In the genomic region with DNA sequence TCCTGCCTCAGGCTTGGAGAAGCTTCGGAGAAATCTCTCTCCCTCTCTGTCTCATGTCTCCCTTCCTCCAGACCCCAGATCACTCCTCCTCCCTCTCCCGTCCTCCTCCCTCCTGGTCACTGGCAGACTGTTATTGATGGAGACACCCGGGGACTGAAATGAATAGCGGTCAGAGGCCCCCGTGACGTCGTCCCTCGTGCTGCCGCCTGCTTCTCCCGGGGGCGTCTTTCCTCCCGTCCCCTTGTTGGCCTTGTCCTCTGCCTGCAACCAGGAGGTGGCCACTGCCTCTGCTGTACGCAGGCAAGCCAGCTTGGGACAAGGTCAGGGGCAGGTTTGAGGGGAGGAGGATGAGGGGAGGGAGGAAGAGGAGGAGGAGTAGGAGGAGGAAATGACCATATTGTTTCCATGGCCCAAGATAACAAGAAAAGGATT, we compare ENCODE assay signal across 26 cellular contexts.
DNase-seq lines count a peak whose midpoint lies in the region; ATAC-seq, FAIRE-seq and TF ChIP-seq lines count a peak whose summit lies in the region.
"Had no signal": no experiment of that assay in that cellular context is flagged by ENCODE, and none has a peak within 500 bp of the region (broad histone marks: within the 10 kb centered on the region; RNA-seq: fewer than 3 reads in every experiment).

No MANE protein-coding gene starts in this region.

- no peaks in the 10 kb centered on the region for H3K9me1 ChIP-seq in endothelial cell of umbilical vein (replicated peaks; ENCODE audit: control insufficient read depth, extremely low read depth, insufficient read depth, low read length)

- H3K9me3 ChIP-seq in right lobe of liver (no peaks in the 10 kb centered on the region), HepG2 (ENCODE audit: low read length) (no peaks in the 10 kb centered on the region), endothelial cell of umbilical vein (replicated peaks; ENCODE audit: control insufficient read depth, insufficient read depth, low read length) (no peaks in the 10 kb centered on the region)

- H3K4me3 ChIP-seq in right lobe of liver (no peak overlapping the region), HepG2 (replicated peaks in 1 of 3; ENCODE audit: insufficient read depth in 1 of 3, low read depth in 2 of 3, low read length in 3 of 3) (no peak overlapping the region), endothelial cell of umbilical vein (replicated peaks in 1 of 3; ENCODE audit: insufficient read depth in 1 of 3, low read depth in 1 of 3, low read length in 3 of 3) (no peak overlapping the region)

- no peak overlapping the region for H2AFZ ChIP-seq in HepG2 (ENCODE audit: low read length)
- no peak overlapping the region for H2AFZ ChIP-seq in endothelial cell of umbilical vein (ENCODE audit: low read depth, low read length)

- WGBS in right lobe of liver (ENCODE audit: insufficient coverage, low coverage, low lambda C conversion rate, missing lambda C conversion rate): 2% methylated on average over 13 of the region's 13 CpGs
- under 1% methylated on average over 13 of the region's 13 CpGs for WGBS in HepG2 (ENCODE audit: low lambda C conversion rate)

- CTCF ChIA-PET in HepG2 (lab: Yijun Ruan, JAX; ENCODE audit: low intra/inter-chr PET ratio, low total read pairs): no interaction called here
- CTCF ChIA-PET in endothelial cell of umbilical vein (lab: Charles Lee): interaction anchor here (1.4 kb wide), 1 partner anchor 50 kb away, joined by 3 read pairs; no protein-coding TSS in a partner anchor

- TF ChIP-seq EP300 in HepG2 (IDR thresholded peaks at IDR 0.05; ENCODE audit: low read depth in 2 of 2, low read length in 2 of 2) (no peak), HepG2 (CRISPR knock-in tag; IDR thresholded peaks at IDR 0.05; ENCODE audit: borderline replicate concordance) (no peak)

- H3K27me3 Mint-ChIP-seq in neural crest cell (ENCODE audit: low read depth) (peaks cover 82% of the 10 kb centered on the region), CD14-positive monocyte (ENCODE audit: low read depth in 3 of 3) (peaks cover 55 to 63% (median 60%) of the 10 kb centered on the region in 3 donors)

- H3K9me3 Mint-ChIP-seq in neural crest cell (no peaks in the 10 kb centered on the region), CD14-positive monocyte (peaks cover 0 to 7% (median 3%) of the 10 kb centered on the region in 7 donors)
- H3K9me3 Mint-ChIP-seq: activated CD4-positive, alpha-beta memory T cell treated with anti-CD3 and anti-CD28 coated beads for 36 hours; activated naive CD4-positive, alpha-beta T cell treated with anti-CD3 and anti-CD28 coated beads for 36 hours; activated T-cell treated with anti-CD3 and anti-CD28 coated beads, Interleukin-2, amount 50 U/mL, for 72 hours; CD8-positive, alpha-beta T cell had no signal

- no peaks in the 10 kb centered on the region for H4K20me1 ChIP-seq in HepG2 (ENCODE audit: insufficient read depth, low read length)
- no peaks in the 10 kb centered on the region for H4K20me1 ChIP-seq in endothelial cell of umbilical vein (replicated peaks; ENCODE audit: control insufficient read depth, extremely low read depth, insufficient read depth, low read length)

- H3K79me2 ChIP-seq in HepG2 (ENCODE audit: insufficient read depth, low read length) (no peaks in the 10 kb centered on the region), endothelial cell of umbilical vein (ENCODE audit: control insufficient read depth, insufficient read depth, low read length) (no peaks in the 10 kb centered on the region)

- in situ Hi-C loops in HepG2 (cut with HindIII; ENCODE audit: extremely low pct_ligation_motif_present, low pct_unique_long_range_greater_than_20kb): loop anchor here (25.0 kb wide), 1 partner anchor 550 kb away; no protein-coding TSS in a partner anchor

- dilution Hi-C loops in endothelial cell of umbilical vein (cut with MboI; ENCODE audit: extremely low pct_ligation_motif_present, low sequenced_read_pairs): no loop called here

- intact Hi-C loops in right lobe of liver (cut with DNase I): loop anchor here in 1 of 2 donors (10.0 kb wide), 1 partner anchor 47 kb away; no protein-coding TSS in a partner anchor
- intact Hi-C loops in HepG2 (cut with micrococcal nuclease; ENCODE audit: unreplicated experiment): loop anchor here (10.0 kb wide), 1 partner anchor 103 kb away; no protein-coding TSS in a partner anchor
- intact Hi-C loops in endothelial cell of umbilical vein (cut with micrococcal nuclease): no loop called here
- intact Hi-C loops in CD14-positive monocyte (cut with micrococcal nuclease): no loop called here

- H3K4me1 ChIP-seq in right lobe of liver: no peaks in the 10 kb centered on the region
- H3K4me1 ChIP-seq in HepG2 (ENCODE audit: insufficient read depth, low read length): no peaks in the 10 kb centered on the region
- H3K4me1 ChIP-seq in endothelial cell of umbilical vein (ENCODE audit: control insufficient read depth, extremely low read depth, insufficient read depth, low read length): peaks cover 8% of the 10 kb centered on the region

- TF ChIP-seq RAD21 in HepG2 (CRISPR knock-in tag; IDR thresholded peaks at IDR 0.05): no peak

- H3K4me2 ChIP-seq in HepG2 (ENCODE audit: low read depth, low read length): no peak overlapping the region
- peak overlapping the region; percentile 8 for H3K4me2 ChIP-seq in endothelial cell of umbilical vein (ENCODE audit: insufficient read depth, low read length)

- DNase-seq in right lobe of liver: peak in 1 of 3 donors; percentile 34
- no peak for DNase-seq in HepG2 (ENCODE audit: low spot score)
- DNase-seq in endothelial cell of umbilical vein (ENCODE audit: low read depth, low spot score): peak; percentile 41
- DNase-seq in neural crest cell (ENCODE audit: low read depth, low spot score): no peak
- no peak for DNase-seq in CD14-positive monocyte (ENCODE audit: low spot score)
- DNase-seq in NCI-H510A treated with DMSO at 0.1 percent for 48 hours (lab: John Stamatoyannopoulos, UW): no peak
- DNase-seq: activated CD4-positive, alpha-beta memory T cell treated with anti-CD3 and anti-CD28 coated beads for 36 hours; activated CD4-positive, alpha-beta T cell treated with anti-CD3 and anti-CD28 coated beads for 1 hour; activated naive CD4-positive, alpha-beta T cell treated with anti-CD3 and anti-CD28 coated beads for 36 hours; activated T-cell treated with anti-CD3 and anti-CD28 coated beads, Interleukin-2, amount 50 U/mL, for 72 hours; CD8-positive, alpha-beta T cell; cerebellar nuclear complex; islet precursor cell; KBM-7; naive B cell; NCI-H1092 treated with DMSO at 0.1 percent for 48 hours; NCI-H187; NCI-H2171; NCI-H526 treated with DMSO at 0.1 percent for 48 hours; occipital lobe; PC-3; small intestine; stimulated activated naive CD4-positive, alpha-beta T cell had no signal

- no peak overlapping the region for H3K9ac ChIP-seq in HepG2 (ENCODE audit: insufficient read depth, low read depth, low read length)
- no peak overlapping the region for H3K9ac ChIP-seq in endothelial cell of umbilical vein (replicated peaks; ENCODE audit: extremely low read depth, insufficient read depth, low read length)

- peak in 3 of 4 donors; percentile 44 to 77 (median 50) for ATAC-seq in right lobe of liver
- no peak for ATAC-seq in HepG2
- no peak for ATAC-seq in HG02884 (IDR thresholded peaks at IDR 0.05; ENCODE audit: unreplicated experiment)
- ATAC-seq: activated T-cell treated with anti-CD3 and anti-CD28 coated beads, Interleukin-2, amount 50 U/mL, for 72 hours; CD8-positive, alpha-beta T cell; PC-3 had no signal

- POLR2A ChIA-PET in HepG2 (lab: Yijun Ruan, JAX): no interaction called here
- POLR2A ChIA-PET in endothelial cell of umbilical vein (lab: Charles Lee): no interaction called here

- H3K27ac ChIP-seq in right lobe of liver: no peak overlapping the region
- no peak overlapping the region for H3K27ac ChIP-seq in HepG2 (ENCODE audit: extremely low read length, insufficient read depth, low read length)
- H3K27ac ChIP-seq in endothelial cell of umbilical vein (ENCODE audit: insufficient read depth, low read depth, low read length): no peak overlapping the region

- TF ChIP-seq CTCF in right lobe of liver (IDR thresholded peaks at IDR 0.05): no peak
- no peak for TF ChIP-seq CTCF in HepG2 (CRISPR knock-in tag; IDR thresholded peaks at IDR 0.05)
- no peak for TF ChIP-seq CTCF in endothelial cell of umbilical vein (IDR thresholded peaks at IDR 0.05; ENCODE audit: extremely low read depth in 1 of 2, insufficient read depth in 1 of 2, low read depth in 1 of 2, low read length in 2 of 2)
- TF ChIP-seq CTCF in neural crest cell (conservative IDR thresholded peaks at IDR 0.05): no peak
- no peak for TF ChIP-seq CTCF in CD14-positive monocyte (IDR thresholded peaks at IDR 0.05)

- no peak for TF ChIP-seq POLR2A in right lobe of liver (IDR thresholded peaks at IDR 0.05)
- no peak for TF ChIP-seq POLR2A in HepG2 (IDR thresholded peaks at IDR 0.05; ENCODE audit: insufficient read depth in 1 of 2, low read depth in 2 of 2, low read length in 2 of 2)
- no peak for TF ChIP-seq POLR2A in endothelial cell of umbilical vein (IDR thresholded peaks at IDR 0.05; ENCODE audit: low read depth, low read length)

- BruUV-seq in HepG2 (replicated peaks; lab: Mats Ljungman, UMichigan): no TSS peak
- no TSS peak for BruUV-seq in endothelial cell of umbilical vein (replicated peaks; lab: Mats Ljungman, UMichigan)

- H3K4me1 Mint-ChIP-seq in neural crest cell: peaks cover 44% of the 10 kb centered on the region
- H3K4me1 Mint-ChIP-seq in CD14-positive monocyte: peaks cover 3% of the 10 kb centered on the region

- H3K27me3 ChIP-seq in right lobe of liver (no peaks in the 10 kb centered on the region), HepG2 (ENCODE audit: control insufficient read depth in 1 of 2, insufficient read depth in 2 of 2, low read length in 2 of 2) (peaks cover 5 to 64% of the 10 kb centered on the region in 2 experiments; a peak in 4 of 5 replicates), endothelial cell of umbilical vein (ENCODE audit: control insufficient read depth in 2 of 2, insufficient read depth in 2 of 2, low read length in 2 of 2) (peaks cover 2 to 19% of the 10 kb centered on the region in 2 experiments)

- H3K4me3 Mint-ChIP-seq in neural crest cell: peak overlapping the region; percentile 62
- peak overlapping the region in 1 of 2 donors; percentile 55 for H3K4me3 Mint-ChIP-seq in CD14-positive monocyte
- H3K4me3 Mint-ChIP-seq: activated CD4-positive, alpha-beta memory T cell treated with anti-CD3 and anti-CD28 coated beads for 36 hours; activated naive CD4-positive, alpha-beta T cell treated with anti-CD3 and anti-CD28 coated beads for 36 hours; activated T-cell treated with anti-CD3 and anti-CD28 coated beads, Interleukin-2, amount 50 U/mL, for 72 hours; CD8-positive, alpha-beta T cell had no signal

- H3K36me3 ChIP-seq in right lobe of liver (no peaks in the 10 kb centered on the region), HepG2 (replicated peaks in 1 of 2; ENCODE audit: control insufficient read depth in 1 of 2, insufficient read depth in 2 of 2, low read length in 2 of 2) (no peaks in the 10 kb centered on the region), endothelial cell of umbilical vein (ENCODE audit: control insufficient read depth in 2 of 2, extremely low read depth in 1 of 2, insufficient read depth in 2 of 2, low read length in 2 of 2) (no peaks in the 10 kb centered on the region)

- no peaks in the 10 kb centered on the region for H3K36me3 Mint-ChIP-seq in neural crest cell (ENCODE audit: low read depth)
- no peaks in the 10 kb centered on the region for H3K36me3 Mint-ChIP-seq in CD14-positive monocyte
- H3K36me3 Mint-ChIP-seq: activated CD4-positive, alpha-beta memory T cell treated with anti-CD3 and anti-CD28 coated beads for 36 hours; brain; CD8-positive, alpha-beta T cell had no signal

- H3K27ac Mint-ChIP-seq in neural crest cell (ENCODE audit: unreplicated experiment) (no peak overlapping the region), CD14-positive monocyte (no peak overlapping the region)
- H3K27ac Mint-ChIP-seq: activated CD4-positive, alpha-beta memory T cell treated with anti-CD3 and anti-CD28 coated beads for 36 hours; activated naive CD4-positive, alpha-beta T cell treated with anti-CD3 and anti-CD28 coated beads for 36 hours; activated T-cell treated with anti-CD3 and anti-CD28 coated beads, Interleukin-2, amount 50 U/mL, for 72 hours; CD8-positive, alpha-beta T cell; naive B cell had no signal

- FAIRE-seq in HepG2 (lab: Jason Lieb, UNC) (no peak), endothelial cell of umbilical vein (lab: Jason Lieb, UNC) (peak; percentile 8)
- FAIRE-seq: GM18507, small intestine had no signal

Comparison
In these comparisons a context has a peak if more than half of its experiments do, and no peak if none do; other contexts are left out.
1. ATAC-seq: peak in right lobe of liver (3 of 4); none in HepG2 (single experiment) and HG02884 (single experiment).